In the genomic region with DNA sequence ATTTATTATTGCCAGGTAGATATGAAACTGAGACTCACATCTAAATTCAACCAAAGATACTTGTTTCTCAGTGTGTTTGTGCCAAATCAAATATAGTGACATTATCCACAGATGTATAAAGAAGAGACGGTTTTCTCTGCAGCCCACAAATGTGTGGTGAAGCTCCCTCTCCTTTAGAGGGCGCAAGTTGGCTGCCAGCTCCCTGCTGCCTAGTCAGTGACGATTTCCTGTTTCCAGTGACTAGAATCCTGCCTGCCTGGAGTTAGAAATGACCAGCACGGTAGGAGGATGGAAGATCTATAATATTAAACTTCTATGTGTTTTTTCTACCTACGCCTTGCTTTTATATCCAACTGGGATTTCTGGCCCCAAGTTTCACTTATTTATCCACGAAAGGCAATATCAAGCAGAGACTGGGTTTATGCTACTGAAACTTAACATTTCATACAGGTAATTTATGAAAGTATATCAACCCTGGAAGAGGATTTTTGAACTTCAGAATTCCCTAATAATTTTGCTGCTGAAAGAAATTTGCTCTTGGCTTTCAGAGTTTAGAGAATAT, we compare ENCODE assay signal across 9 cellular contexts.
A peak's percentile ranks its signal among the peaks of the same experiment; 100 is the strongest.
DNase-seq lines count a peak whose midpoint lies in the region; ATAC-seq and TF ChIP-seq lines count a peak whose summit lies in the region.
"Had no signal": no experiment of that assay in that cellular context is flagged by ENCODE, and none has a peak within 500 bp of the region (broad histone marks: within the 10 kb centered on the region; RNA-seq: fewer than 3 reads in every experiment).

No MANE protein-coding gene starts in this region.

- TF ChIP-seq CTCF in OCI-LY1 (IDR thresholded peaks at IDR 0.05; ENCODE audit: low read length) (peak; percentile 79), prostate gland (IDR thresholded peaks at IDR 0.05) (no peak)

- H3K4me1 ChIP-seq in OCI-LY1 (ENCODE audit: insufficient read depth, low read length, severe bottlenecking) (no peaks in the 10 kb centered on the region), prostate gland (replicated peaks) (no peaks in the 10 kb centered on the region)

- no peak overlapping the region for H3K9ac ChIP-seq in OCI-LY1 (ENCODE audit: low read length)

- H3K4me3 ChIP-seq in OCI-LY1 (ENCODE audit: low read depth, low read length, poor library complexity, severe bottlenecking) (no peak overlapping the region), prostate gland (no peak overlapping the region)

- H3K9me3 ChIP-seq in OCI-LY1 (ENCODE audit: low read length) = no peaks in the 10 kb centered on the region
- H3K9me3 ChIP-seq in prostate gland = no peaks in the 10 kb centered on the region

- peak overlapping the region; percentile 41; the same call in 1 of the 2 replicates for H2AFZ ChIP-seq in OCI-LY1 (ENCODE audit: low read length)

- no peaks in the 10 kb centered on the region for H3K79me2 ChIP-seq in OCI-LY1 (ENCODE audit: insufficient read depth, low read length)

- WGBS in prostate gland = 34% methylated on average over 6 of the region's 6 CpGs

- no peaks in the 10 kb centered on the region for H3K9me2 ChIP-seq in OCI-LY1 (ENCODE audit: low read depth, low read length)

- H3F3A ChIP-seq in OCI-LY1 (ENCODE audit: insufficient read depth, low read length) = no peaks in the 10 kb centered on the region

- no peaks in the 10 kb centered on the region for H4K20me1 ChIP-seq in OCI-LY1 (ENCODE audit: insufficient read depth, low read length)

- peak; percentile 10 for DNase-seq in NCI-H1694 treated with DMSO at 0.1 percent for 48 hours (lab: John Stamatoyannopoulos, UW)
- DNase-seq in NCI-H1694 (lab: John Stamatoyannopoulos, UW) = no peak
- DNase-seq in erythroblast (lab: John Stamatoyannopoulos, UW) = peak; percentile 0 to 12
- no peak for DNase-seq in prostate gland (ENCODE audit: low spot score)
- no peak for DNase-seq in NCI-H345 treated with DMSO at 0.1 percent for 48 hours (lab: John Stamatoyannopoulos, UW; ENCODE audit: unreplicated experiment)
- DNase-seq: naive B cell had no signal

- H3K27me3 ChIP-seq in OCI-LY1 (ENCODE audit: insufficient read depth, low read length) (no peaks in the 10 kb centered on the region), prostate gland (replicated peaks; ENCODE audit: insufficient read depth) (no peaks in the 10 kb centered on the region)

- H3K4me2 ChIP-seq in OCI-LY1 (ENCODE audit: low read length) = peak overlapping the region; percentile 51; the same call in 1 of the 2 replicates

- ATAC-seq in HG03432 (IDR thresholded peaks at IDR 0.05; ENCODE audit: unreplicated experiment) (peak; percentile 91), HG03520 (IDR thresholded peaks at IDR 0.05; ENCODE audit: unreplicated experiment) (no peak)

- intact Hi-C loops in prostate gland (cut with DNase I) = no loop called here

- TF ChIP-seq POLR2A in erythroblast (IDR thresholded peaks at IDR 0.05; ENCODE audit: low read length) = no peak
- TF ChIP-seq POLR2A in prostate gland (IDR thresholded peaks at IDR 0.05) = no peak

- H3K36me3 ChIP-seq in OCI-LY1 (ENCODE audit: insufficient read depth, low read length) (no peaks in the 10 kb centered on the region), prostate gland (no peaks in the 10 kb centered on the region)

- no peak overlapping the region for H3K27ac ChIP-seq in OCI-LY1 (ENCODE audit: low read depth, low read length, poor library complexity, severe bottlenecking)
- H3K27ac ChIP-seq in prostate gland = no peak overlapping the region

Comparison
In these comparisons a context has a peak if more than half of its experiments do, and no peak if none do; other contexts are left out.
1. DNase-seq: peak in NCI-H1694 treated with DMSO at 0.1 percent for 48 hours (single experiment) and erythroblast (2 of 2); none in NCI-H1694 (single experiment), prostate gland (single experiment) and NCI-H345 treated with DMSO at 0.1 percent for 48 hours (single experiment).